Comparison of ENCODE assay signal across 19 cellular contexts in genomic region chr14:56666716-56667115, GRCh38.
DNase-seq lines count a peak whose midpoint lies in the region; ATAC-seq lines count a peak whose summit lies in the region.
"Had no signal": no experiment of that assay in that cellular context is flagged by ENCODE, and none has a peak within 500 bp of the region (broad histone marks: within the 10 kb centered on the region; RNA-seq: fewer than 3 reads in every experiment).

No MANE protein-coding gene starts in this region.

- peaks cover 22% of the 10 kb centered on the region for H3K79me1 ChIP-seq in trophoblast cell (ENCODE audit: low read length)

- H3K27me3 ChIP-seq in trophoblast cell (ENCODE audit: insufficient read depth, low read length): no peaks in the 10 kb centered on the region
- H3K27me3 ChIP-seq: Peyer's patch had no signal

- peaks cover 19% of the 10 kb centered on the region for H3K9me3 Mint-ChIP-seq in activated CD4-positive, alpha-beta T cell treated with anti-CD3 and anti-CD28 coated beads, Interleukin-2, amount 10 ng/mL, durations not matched to agents 24 days and 14 days

- H3K79me2 ChIP-seq in trophoblast cell (ENCODE audit: control insufficient read depth, insufficient read depth, low read length, poor library complexity): peaks cover 3% of the 10 kb centered on the region

- peak; percentile 21 for DNase-seq in GM03348 (ENCODE audit: low spot score)
- DNase-seq in RPMI7951 (ENCODE audit: low read depth): peak; percentile 47
- DNase-seq in epithelial cell of prostate (ENCODE audit: low read depth, low spot score): no peak
- peak; percentile 53 to 85 for DNase-seq in trophoblast cell
- DNase-seq in activated CD4-positive, alpha-beta T cell treated with anti-CD3 and anti-CD28 coated beads, Interleukin-2, amount 10 ng/mL, durations not matched to agents 24 days and 14 days: no peak
- DNase-seq: activated CD4-positive, alpha-beta memory T cell treated with anti-CD3 and anti-CD28 coated beads, Interleukin-2, amount 10 ng/mL, durations not matched to agents 7 days and 5 days; activated effector memory CD4-positive, alpha-beta T cell treated with Interleukin-2 at 50 U/mL for 16 hours; NCI-H1105 treated with DMSO at 0.1 percent for 48 hours; NCI-H446 treated with DMSO at 0.1 percent for 48 hours; Peyer's patch; stimulated activated CD4-positive, alpha-beta T cell treated with anti-CD3 and anti-CD28 coated beads, Interleukin-2, amount 100 ng/mL, for 48 hours; T1000 had no signal

- H2BK5ac ChIP-seq in trophoblast cell (ENCODE audit: low read depth, low read length, poor library complexity): peak overlapping the region; percentile 98

- peak overlapping the region; percentile 84 for H3K18ac ChIP-seq in trophoblast cell (ENCODE audit: low read length)

- H2AFZ ChIP-seq in trophoblast cell (ENCODE audit: insufficient read depth, low read length, poor library complexity): peak overlapping the region; percentile 86

- no peaks in the 10 kb centered on the region for H3K36me3 ChIP-seq in trophoblast cell (ENCODE audit: control insufficient read depth in 1 of 2, insufficient read depth in 2 of 2, low read length in 2 of 2)
- H3K36me3 ChIP-seq: Peyer's patch, prostate gland had no signal

- H2AK5ac ChIP-seq in trophoblast cell (ENCODE audit: low read length): no peak overlapping the region

- no peak for ATAC-seq in GM19395 (IDR thresholded peaks at IDR 0.05; ENCODE audit: unreplicated experiment)
- ATAC-seq in HG03469 (IDR thresholded peaks at IDR 0.05; ENCODE audit: unreplicated experiment): no peak
- ATAC-seq in GM21737 (IDR thresholded peaks at IDR 0.05; ENCODE audit: unreplicated experiment): no peak
- ATAC-seq: stimulated activated memory B cell treated with anti-CD40 and anti-IgM and Interleukin-4, amounts not matched to agents 10 μg/mL and 1 μg/mL and 100 μg/mL, for 72 hours had no signal

- no peaks in the 10 kb centered on the region for H3K4me1 Mint-ChIP-seq in activated CD4-positive, alpha-beta T cell treated with anti-CD3 and anti-CD28 coated beads, Interleukin-2, amount 10 ng/mL, durations not matched to agents 24 days and 14 days
- H3K4me1 Mint-ChIP-seq: activated CD4-positive, alpha-beta memory T cell treated with anti-CD3 and anti-CD28 coated beads, Interleukin-2, amount 10 ng/mL, durations not matched to agents 7 days and 5 days; brain; stimulated activated memory B cell treated with anti-CD40 and anti-IgM and Interleukin-4, amounts not matched to agents 10 μg/mL and 1 μg/mL and 100 μg/mL, for 72 hours had no signal

- peak overlapping the region; percentile 60 for H3K27ac ChIP-seq in epithelial cell of prostate
- H3K27ac ChIP-seq in trophoblast cell (ENCODE audit: low read depth, low read length): peak overlapping the region; percentile 82
- H3K27ac ChIP-seq: C4-2B, Peyer's patch, prostate gland had no signal

- WGBS in trophoblast cell (ENCODE audit: extremely low coverage, insufficient coverage, insufficient read length): no CpG with 5 or more reads among the region's 3 CpGs

- peak overlapping the region; percentile 96 for H2BK120ac ChIP-seq in trophoblast cell (ENCODE audit: insufficient read depth, low read length, poor library complexity)

- H3K36me3 Mint-ChIP-seq in activated CD4-positive, alpha-beta T cell treated with anti-CD3 and anti-CD28 coated beads, Interleukin-2, amount 10 ng/mL, durations not matched to agents 24 days and 14 days (ENCODE audit: low read depth): no peaks in the 10 kb centered on the region

- peak overlapping the region; percentile 62 for H3K4ac ChIP-seq in trophoblast cell (ENCODE audit: low read depth, low read length)

- peak overlapping the region; percentile 99 for H4K91ac ChIP-seq in trophoblast cell (ENCODE audit: low read depth, low read length)

- no peaks in the 10 kb centered on the region for H3K27me3 Mint-ChIP-seq in activated CD4-positive, alpha-beta T cell treated with anti-CD3 and anti-CD28 coated beads, Interleukin-2, amount 10 ng/mL, durations not matched to agents 24 days and 14 days
- H3K27me3 Mint-ChIP-seq: activated CD4-positive, alpha-beta memory T cell treated with anti-CD3 and anti-CD28 coated beads, Interleukin-2, amount 10 ng/mL, durations not matched to agents 7 days and 5 days; stimulated activated memory B cell treated with anti-CD40 and anti-IgM and Interleukin-4, amounts not matched to agents 10 μg/mL and 1 μg/mL and 100 μg/mL, for 72 hours had no signal

- H4K12ac ChIP-seq in trophoblast cell (ENCODE audit: low read depth, low read length): peak overlapping the region; percentile 80

- H3K4me3 ChIP-seq in trophoblast cell (ENCODE audit: low read depth, low read length): no peak overlapping the region
- H3K4me3 ChIP-seq: Peyer's patch, prostate gland had no signal

- peak overlapping the region; percentile 93 for H3K14ac ChIP-seq in trophoblast cell (ENCODE audit: low read length)

- no peak overlapping the region for H3K4me3 Mint-ChIP-seq in activated CD4-positive, alpha-beta T cell treated with anti-CD3 and anti-CD28 coated beads, Interleukin-2, amount 10 ng/mL, durations not matched to agents 24 days and 14 days
- H3K4me3 Mint-ChIP-seq: activated CD4-positive, alpha-beta memory T cell treated with anti-CD3 and anti-CD28 coated beads, Interleukin-2, amount 10 ng/mL, durations not matched to agents 7 days and 5 days; brain; stimulated activated memory B cell treated with anti-CD40 and anti-IgM and Interleukin-4, amounts not matched to agents 10 μg/mL and 1 μg/mL and 100 μg/mL, for 72 hours had no signal

- no peak overlapping the region for H3K23ac ChIP-seq in trophoblast cell (ENCODE audit: low read length)

- peak overlapping the region; percentile 91 for H2BK12ac ChIP-seq in trophoblast cell (ENCODE audit: low read length)

- no peak overlapping the region for H3K9ac ChIP-seq in trophoblast cell (ENCODE audit: low read length)

- H3K4me2 ChIP-seq in trophoblast cell (ENCODE audit: low read length): no peak overlapping the region

- H3K27ac Mint-ChIP-seq in activated CD4-positive, alpha-beta T cell treated with anti-CD3 and anti-CD28 coated beads, Interleukin-2, amount 10 ng/mL, durations not matched to agents 24 days and 14 days: no peak overlapping the region
- H3K27ac Mint-ChIP-seq: activated CD4-positive, alpha-beta memory T cell treated with anti-CD3 and anti-CD28 coated beads, Interleukin-2, amount 10 ng/mL, durations not matched to agents 7 days and 5 days; stimulated activated memory B cell treated with anti-CD40 and anti-IgM and Interleukin-4, amounts not matched to agents 10 μg/mL and 1 μg/mL and 100 μg/mL, for 72 hours had no signal

- peak overlapping the region; percentile 84 for H4K8ac ChIP-seq in trophoblast cell (ENCODE audit: low read depth, low read length)

- intact Hi-C loops in activated CD4-positive, alpha-beta T cell treated with anti-CD3 and anti-CD28 coated beads, Interleukin-2, amount 10 ng/mL, durations not matched to agents 24 days and 14 days (cut with micrococcal nuclease): no loop called here

- H3K9me3 ChIP-seq in trophoblast cell (ENCODE audit: insufficient read depth, low read depth, low read length): peaks cover 3% of the 10 kb centered on the region
- H3K9me3 ChIP-seq: Peyer's patch, prostate gland had no signal

- H3K4me1 ChIP-seq in trophoblast cell (ENCODE audit: control insufficient read depth in 1 of 2, insufficient read depth in 2 of 2, low read length in 2 of 2): peaks cover 7 to 8% of the 10 kb centered on the region in 2 experiments
- H3K4me1 ChIP-seq: Peyer's patch, prostate gland had no signal

Comparison
In these comparisons a context has a peak if more than half of its experiments do, and no peak if none do; other contexts are left out.
1. DNase-seq: peak in GM03348 (single experiment), RPMI7951 (single experiment) and trophoblast cell (2 of 2); none in epithelial cell of prostate (single experiment) and activated CD4-positive, alpha-beta T cell treated with anti-CD3 and anti-CD28 coated beads, Interleukin-2, amount 10 ng/mL, durations not matched to agents 24 days and 14 days (single experiment).